Comparison of ENCODE assay signal across 8 cellular contexts in the genomic region with DNA sequence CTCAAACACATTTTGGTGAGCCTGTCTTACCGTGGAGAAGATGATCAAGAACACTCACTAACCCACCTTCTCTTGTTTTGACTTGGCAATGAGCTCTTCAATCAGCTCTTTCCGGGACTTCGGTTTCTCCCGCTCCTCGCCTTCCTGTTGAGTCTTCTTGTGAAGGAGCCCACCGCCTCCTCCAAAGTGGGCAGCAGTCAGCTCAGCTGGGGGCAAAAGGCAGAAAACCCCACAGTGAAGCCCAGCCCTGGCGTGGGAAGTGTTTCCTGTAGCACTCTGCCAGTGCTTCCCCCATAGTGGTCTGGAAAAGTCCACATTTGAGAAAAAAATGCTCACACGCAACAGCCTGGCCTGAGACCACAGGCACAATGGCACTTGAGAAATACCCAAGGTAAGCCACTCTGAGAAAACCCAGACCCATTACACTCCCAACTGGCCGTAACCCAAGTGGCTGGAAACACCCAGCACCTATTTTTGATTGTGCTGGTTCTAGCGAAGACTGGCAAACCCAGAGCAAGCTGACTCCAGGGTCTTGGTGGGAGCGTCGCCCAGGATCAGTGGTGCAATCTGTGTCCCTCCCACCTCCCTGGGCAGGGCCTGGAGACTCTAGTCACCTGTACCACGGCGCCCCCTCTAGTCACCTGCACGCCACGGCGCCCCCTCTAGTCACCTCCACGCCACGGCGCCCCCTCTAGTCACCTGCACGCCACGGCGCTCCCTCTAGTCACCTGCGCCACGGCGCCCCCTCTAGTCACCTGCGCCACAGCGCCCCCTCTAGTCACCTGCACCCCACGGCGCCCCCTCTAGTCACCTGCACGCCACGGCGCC. TPM values are rescaled to one million over a fixed set of nuclear protein-coding genes. Genes with fewer than 3 reads are reported as not detected.
A peak's percentile ranks its signal among the peaks of the same experiment; 100 is the strongest.
DNase-seq lines count a peak whose midpoint lies in the region; ATAC-seq lines count a peak whose summit lies in the region.

No MANE protein-coding gene starts in this region.

- H4K12ac ChIP-seq in trophoblast cell (ENCODE audit: low read depth, low read length): no peak overlapping the region

- H3K9me3 Mint-ChIP-seq in activated naive CD4-positive, alpha-beta T cell treated with anti-CD3 and anti-CD28 coated beads, Interleukin-2, amount 50 U/mL, for 72 hours: no peaks in the 10 kb centered on the region

- no peak overlapping the region for H2AFZ ChIP-seq in trophoblast cell (ENCODE audit: insufficient read depth, low read length, poor library complexity)

- no peak overlapping the region for H3K9ac ChIP-seq in trophoblast cell (ENCODE audit: low read length)

- H3K27me3 ChIP-seq in trophoblast cell (ENCODE audit: insufficient read depth, low read length): no peaks in the 10 kb centered on the region

- H4K8ac ChIP-seq in trophoblast cell (ENCODE audit: low read depth, low read length): no peak overlapping the region

- H3K79me1 ChIP-seq in trophoblast cell (ENCODE audit: low read length): no peaks in the 10 kb centered on the region

- WGBS in trophoblast cell (ENCODE audit: extremely low coverage, insufficient coverage, insufficient read length): no CpG with 5 or more reads among the region's 33 CpGs

- H3K23ac ChIP-seq in trophoblast cell (ENCODE audit: low read length): no peak overlapping the region

- peaks cover 5% of the 10 kb centered on the region for H3K9me3 ChIP-seq in trophoblast cell (ENCODE audit: insufficient read depth, low read depth, low read length)

- ATAC-seq in HG03571 (IDR thresholded peaks at IDR 0.05; ENCODE audit: unreplicated experiment): peak; percentile 46
- peak; percentile 87 to 90 for ATAC-seq in activated naive CD4-positive, alpha-beta T cell treated with anti-CD3 and anti-CD28 coated beads, Interleukin-2, amount 50 U/mL, for 72 hours

- H3K79me2 ChIP-seq in trophoblast cell (ENCODE audit: control insufficient read depth, insufficient read depth, low read length, poor library complexity): no peaks in the 10 kb centered on the region

- peaks cover 38 to 71% of the 10 kb centered on the region in 2 donors for H3K36me3 Mint-ChIP-seq in activated naive CD4-positive, alpha-beta T cell treated with anti-CD3 and anti-CD28 coated beads, Interleukin-2, amount 50 U/mL, for 72 hours

- H3K4me1 ChIP-seq in trophoblast cell (ENCODE audit: control insufficient read depth in 1 of 2, insufficient read depth in 2 of 2, low read length in 2 of 2): peaks cover 0 to 5% of the 10 kb centered on the region in 2 experiments

- peaks cover 45 to 52% of the 10 kb centered on the region in 2 experiments for H3K36me3 ChIP-seq in trophoblast cell (ENCODE audit: control insufficient read depth in 1 of 2, insufficient read depth in 2 of 2, low read length in 2 of 2)

- no peak overlapping the region for H2BK5ac ChIP-seq in trophoblast cell (ENCODE audit: low read depth, low read length, poor library complexity)

- H3K14ac ChIP-seq in trophoblast cell (ENCODE audit: low read length): no peak overlapping the region

- no peak overlapping the region for H2AK5ac ChIP-seq in trophoblast cell (ENCODE audit: low read length)

- H3K4ac ChIP-seq in trophoblast cell (ENCODE audit: low read depth, low read length): no peak overlapping the region

- H3K27ac Mint-ChIP-seq in activated naive CD4-positive, alpha-beta T cell treated with anti-CD3 and anti-CD28 coated beads, Interleukin-2, amount 50 U/mL, for 72 hours: peak overlapping the region; percentile 87 to 95

- no peak overlapping the region for H2BK120ac ChIP-seq in trophoblast cell (ENCODE audit: insufficient read depth, low read length, poor library complexity)

- H3K27ac ChIP-seq in trophoblast cell (ENCODE audit: low read depth, low read length): no peak overlapping the region

- no peak overlapping the region for H4K91ac ChIP-seq in trophoblast cell (ENCODE audit: low read depth, low read length)

- no peak overlapping the region for H3K18ac ChIP-seq in trophoblast cell (ENCODE audit: low read length)

- peak; percentile 15 for DNase-seq in activated gamma-delta T cell (lab: John Stamatoyannopoulos, UW)
- no peak for DNase-seq in activated gamma-delta T cell treated with Interleukin-2 at 50 U/mL for 16 hours
- DNase-seq in activated naive CD4-positive, alpha-beta T cell treated with anti-CD3 and anti-CD28 coated beads, Interleukin-2, amount 50 U/mL, for 72 hours (ENCODE audit: low spot score in 2 of 2): peak; percentile 71 to 88
- DNase-seq in stimulated activated CD4-positive, alpha-beta T cell treated with anti-CD3 and anti-CD28 coated beads, Interleukin-12 subunit alpha, Interleukin-12 subunit beta, amount 100 ng/mL, for 48 hours (ENCODE audit: low read depth in 2 of 3, low spot score in 1 of 3): peak; percentile 70 to 84 (median 84)
- DNase-seq in trophoblast cell: no peak
- DNase-seq in NCI-H345 treated with DMSO at 0.1 percent for 48 hours (lab: John Stamatoyannopoulos, UW; ENCODE audit: unreplicated experiment): no peak
- DNase-seq in NOMO-1 treated with dmso at 0.1 percent for 144 hours (lab: John Stamatoyannopoulos, UW; ENCODE audit: unreplicated experiment): no peak

- no peak overlapping the region for H3K4me3 ChIP-seq in trophoblast cell (ENCODE audit: low read depth, low read length)

- H2BK12ac ChIP-seq in trophoblast cell (ENCODE audit: low read length): no peak overlapping the region

- H3K4me2 ChIP-seq in trophoblast cell (ENCODE audit: low read length): no peak overlapping the region

RNA-seq across cellular contexts. Expression of a gene that starts 8.6 kb away (rescaled TPM):
- total RNA-seq in activated naive CD4-positive, alpha-beta T cell treated with anti-CD3 and anti-CD28 coated beads, Interleukin-2, amount 50 U/mL, for 72 hours: 10 to 100 TPM; 62.9 to 77.1 TPM
- polyA plus RNA-seq in trophoblast cell (2013): 30.9 and 32.6 TPM in 2 replicates

RNA-seq across cellular contexts. Expression of a gene that starts 8.8 kb away (rescaled TPM):
- 1 to 10 TPM; 2.9 to 7.2 TPM for total RNA-seq in activated naive CD4-positive, alpha-beta T cell treated with anti-CD3 and anti-CD28 coated beads, Interleukin-2, amount 50 U/mL, for 72 hours
- 1.5 and 1.6 TPM in 2 replicates for polyA plus RNA-seq in trophoblast cell (2013)

Comparison
In these comparisons a context has a peak if more than half of its experiments do, and no peak if none do; other contexts are left out.
1. DNase-seq: peak in activated gamma-delta T cell (single experiment), activated naive CD4-positive, alpha-beta T cell treated with anti-CD3 and anti-CD28 coated beads, Interleukin-2, amount 50 U/mL, for 72 hours (2 of 2) and stimulated activated CD4-positive, alpha-beta T cell treated with anti-CD3 and anti-CD28 coated beads, Interleukin-12 subunit alpha, Interleukin-12 subunit beta, amount 100 ng/mL, for 48 hours (3 of 3); none in activated gamma-delta T cell treated with Interleukin-2 at 50 U/mL for 16 hours (single experiment), trophoblast cell (0 of 2), NCI-H345 treated with DMSO at 0.1 percent for 48 hours (single experiment) and NOMO-1 treated with dmso at 0.1 percent for 144 hours (single experiment).